12 cellular contexts compared by ENCODE assay signal in genomic region chr7:28207486-28208158, GRCh38. TPM values are rescaled to one million over a fixed set of nuclear protein-coding genes. Genes with fewer than 3 reads are reported as not detected.
A peak's percentile ranks its signal among the peaks of the same experiment; 100 is the strongest.
DNase-seq lines count a peak whose midpoint lies in the region; ATAC-seq and TF ChIP-seq lines count a peak whose summit lies in the region.
"Had no signal": no experiment of that assay in that cellular context is flagged by ENCODE, and none has a peak within 500 bp of the region (broad histone marks: within the 10 kb centered on the region; RNA-seq: fewer than 3 reads in every experiment).

No MANE protein-coding gene starts in this region.

- H3K18ac ChIP-seq in mesenchymal stem cell (ENCODE audit: low read depth in 1 of 2, low read length in 2 of 2), result no peak overlapping the region

- H3K4me2 ChIP-seq in PC-3 (ENCODE audit: low read length), result no peak overlapping the region
- no peak overlapping the region for H3K4me2 ChIP-seq in mesenchymal stem cell (ENCODE audit: low read length, poor library complexity, severe bottlenecking)

- H4K91ac ChIP-seq in mesenchymal stem cell (ENCODE audit: low read length), result no peak overlapping the region

- H4K8ac ChIP-seq in mesenchymal stem cell (ENCODE audit: low read length), result no peak overlapping the region

- no peak overlapping the region for H3K23ac ChIP-seq in mesenchymal stem cell (ENCODE audit: low read length in 2 of 2)

- CTCF ChIA-PET in PC-3 (lab: Charles Lee), result no interaction called here

- H3K9me3 ChIP-seq in PC-3 (ENCODE audit: low read length) (no peaks in the 10 kb centered on the region), mesenchymal stem cell (ENCODE audit: control insufficient read depth, low read length) (peaks cover 5% of the 10 kb centered on the region)

- H3K27me3 ChIP-seq in GM06990 (replicated peaks; ENCODE audit: control insufficient read depth, insufficient read depth, low read length), result no peaks in the 10 kb centered on the region
- H3K27me3 ChIP-seq in PC-3 (ENCODE audit: low read length), result no peaks in the 10 kb centered on the region
- H3K27me3 ChIP-seq in mesenchymal stem cell (ENCODE audit: control insufficient read depth in 1 of 2, insufficient read depth in 1 of 2, low read length in 2 of 2), result no peaks in the 10 kb centered on the region

- H3K9ac ChIP-seq in PC-3 (ENCODE audit: low read length) (no peak overlapping the region), mesenchymal stem cell (ENCODE audit: low read length) (no peak overlapping the region)

- H4K20me1 ChIP-seq in PC-3 (ENCODE audit: low read length), result no peaks in the 10 kb centered on the region

- ATAC-seq in GM21723 (IDR thresholded peaks at IDR 0.05; ENCODE audit: unreplicated experiment) (peak; percentile 61), PC-3 (no peak; the same call in 1 of the 2 replicates), HG03457 (IDR thresholded peaks at IDR 0.05; ENCODE audit: unreplicated experiment) (no peak), HG03159 (IDR thresholded peaks at IDR 0.05; ENCODE audit: unreplicated experiment) (no peak)
- ATAC-seq: CD8-positive, alpha-beta T cell had no signal

- BruUV-seq in PC-3 (replicated peaks; lab: Mats Ljungman, UMichigan), result no TSS peak

- intact Hi-C loops in PC-3 (cut with micrococcal nuclease), result no loop called here

- POLR2A ChIA-PET in PC-3 (lab: Charles Lee; ENCODE audit: unreplicated experiment), result no interaction called here

- H3K79me1 ChIP-seq in mesenchymal stem cell (replicated peaks; ENCODE audit: low read length, poor library complexity, severe bottlenecking), result no peaks in the 10 kb centered on the region

- TF ChIP-seq CTCF in GM06990 (IDR thresholded peaks at IDR 0.05; ENCODE audit: insufficient read depth, low read length, poor library complexity, severe bottlenecking), result no peak
- TF ChIP-seq CTCF in PC-3 (conservative IDR thresholded peaks at IDR 0.05; ENCODE audit: low read depth, low read length), result no peak
- no peak for TF ChIP-seq CTCF in fibroblast of pulmonary artery (IDR thresholded peaks at IDR 0.05; ENCODE audit: low read length, missing control alignments)

- 79% methylated on average over 1 of the region's 1 CpG for WGBS in mesenchymal stem cell

- peak; percentile 52 for DNase-seq in GM06990 (ENCODE audit: extremely low read depth, insufficient read length)
- DNase-seq in PC-3, result peak; percentile 28
- peak; percentile 56 for DNase-seq in fibroblast of pulmonary artery (ENCODE audit: low read depth)
- no peak for DNase-seq in MV-4-11 (lab: John Stamatoyannopoulos, UW)
- DNase-seq in mesenchymal stem cell, result no peak
- DNase-seq: CD8-positive, alpha-beta T cell; NCI-H446; T-cell; trophoblast cell had no signal

- H2BK12ac ChIP-seq in mesenchymal stem cell (ENCODE audit: low read length in 2 of 2), result no peak overlapping the region

- no peaks in the 10 kb centered on the region for H3K36me3 ChIP-seq in GM06990 (ENCODE audit: control insufficient read depth, insufficient read depth, low read length)
- H3K36me3 ChIP-seq in PC-3 (ENCODE audit: low read depth, low read length), result no peaks in the 10 kb centered on the region
- no peaks in the 10 kb centered on the region for H3K36me3 ChIP-seq in mesenchymal stem cell (ENCODE audit: control insufficient read depth in 1 of 2, insufficient read depth in 2 of 2, low read depth in 1 of 2, low read length in 2 of 2)

- no peak overlapping the region for H3K4ac ChIP-seq in mesenchymal stem cell (ENCODE audit: low read depth in 1 of 2, low read length in 2 of 2)

- H3F3A ChIP-seq in PC-3 (ENCODE audit: low read length, unreplicated experiment), result no peaks in the 10 kb centered on the region

- no peaks in the 10 kb centered on the region for H3K4me1 ChIP-seq in PC-3 (ENCODE audit: insufficient read depth, low read length)
- H3K4me1 ChIP-seq in mesenchymal stem cell (ENCODE audit: control insufficient read depth, insufficient read depth, low read depth, low read length), result no peaks in the 10 kb centered on the region

- H2BK5ac ChIP-seq in mesenchymal stem cell (ENCODE audit: low read depth, low read length, poor library complexity, severe bottlenecking), result no peak overlapping the region

- H3K9me2 ChIP-seq in PC-3 (replicated peaks; ENCODE audit: low read length), result no peaks in the 10 kb centered on the region

- no peak overlapping the region for H2BK120ac ChIP-seq in mesenchymal stem cell (ENCODE audit: low read depth, low read length)

- H2AFZ ChIP-seq in PC-3 (ENCODE audit: low read length) (no peak overlapping the region), mesenchymal stem cell (ENCODE audit: low read depth, low read length) (no peak overlapping the region)

- H3K4me3 ChIP-seq in GM06990 (replicated peaks; ENCODE audit: low read depth, low read length) (no peak overlapping the region), PC-3 (ENCODE audit: low read length) (no peak overlapping the region), fibroblast of pulmonary artery (replicated peaks; ENCODE audit: low read depth, low read length) (no peak overlapping the region), mesenchymal stem cell (ENCODE audit: insufficient read depth in 1 of 2, low read depth in 1 of 2, low read length in 2 of 2) (no peak overlapping the region)

- no peak overlapping the region for H2BK15ac ChIP-seq in mesenchymal stem cell (ENCODE audit: low read depth, poor library complexity, severe bottlenecking)

- H3K79me2 ChIP-seq in PC-3 (ENCODE audit: low read length), result no peaks in the 10 kb centered on the region

- H2AK5ac ChIP-seq in mesenchymal stem cell (ENCODE audit: low read length, severe bottlenecking), result no peak overlapping the region

- H3K14ac ChIP-seq in mesenchymal stem cell (ENCODE audit: low read length in 2 of 2), result no peak overlapping the region

- H3K27ac ChIP-seq in PC-3 (ENCODE audit: low read length) (no peak overlapping the region), mesenchymal stem cell (ENCODE audit: low read length, poor library complexity, severe bottlenecking) (no peak overlapping the region)

RNA-seq across cellular contexts. Expression of gene JAZF1, which starts 27.0 kb away (rescaled TPM):
- total RNA-seq in PC-3 (2014; rRNA removed), result 2.2 and 2.3 TPM in 2 replicates
- 17.2 TPM for polyA plus RNA-seq in mesenchymal stem cell (2013, experiment 1 of 2)
- polyA plus RNA-seq in mesenchymal stem cell (2013, experiment 2 of 2), result 18.4 TPM

Comparison
In these comparisons a context has a peak if more than half of its experiments do, and no peak if none do; other contexts are left out.
1. DNase-seq: peak in GM06990 (single experiment), PC-3 (single experiment) and fibroblast of pulmonary artery (single experiment); none in MV-4-11 (single experiment) and mesenchymal stem cell (single experiment).